In the genomic region with DNA sequence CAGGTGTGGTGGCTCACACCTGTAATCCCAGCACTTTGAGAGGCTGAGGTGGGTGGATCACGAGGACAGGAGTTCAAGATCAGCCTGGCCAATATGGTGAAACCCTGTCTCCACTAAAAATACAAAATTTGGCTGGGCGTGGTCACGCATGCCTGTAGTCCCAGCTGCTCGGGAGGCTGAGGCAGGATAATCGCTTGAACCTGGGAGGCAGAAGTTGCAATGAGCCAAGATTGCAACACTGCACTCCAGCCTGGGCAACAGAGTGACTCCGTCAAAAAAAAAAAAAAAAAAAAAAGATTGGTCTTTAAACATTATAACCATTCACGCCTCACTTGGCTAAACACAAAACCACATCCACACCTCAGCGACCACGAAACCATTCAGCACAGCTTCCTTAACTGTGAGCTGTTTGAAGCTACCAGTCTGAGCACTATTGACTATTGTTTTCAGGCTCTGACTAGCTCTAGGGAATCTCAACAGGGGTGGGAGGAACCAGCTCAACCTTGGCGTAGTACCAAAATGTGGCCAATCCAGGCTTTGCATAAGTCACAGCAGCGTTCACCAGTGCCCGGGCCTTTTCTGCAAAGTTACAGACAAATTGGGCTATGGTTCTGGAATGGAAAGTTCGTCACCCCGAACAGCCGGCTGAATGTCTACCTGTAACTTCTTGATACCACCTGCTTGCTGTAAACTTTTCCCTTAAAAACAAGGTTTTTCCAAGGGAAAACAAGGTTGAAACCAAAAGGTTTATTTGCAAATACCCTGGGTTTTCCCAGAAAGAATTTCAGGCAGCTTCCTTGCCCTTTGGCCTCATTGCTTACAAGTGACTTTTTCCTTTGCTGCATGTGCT, we compare ENCODE assay signal across 7 cellular contexts.
DNase-seq lines count a peak whose midpoint lies in the region; ATAC-seq and TF ChIP-seq lines count a peak whose summit lies in the region.

No MANE protein-coding gene starts in this region.

- H3K4me1 ChIP-seq in fibroblast of lung (ENCODE audit: control insufficient read depth, extremely low read depth, insufficient read depth, low read length) (no peaks in the 10 kb centered on the region), trophoblast cell (ENCODE audit: control insufficient read depth in 1 of 2, insufficient read depth in 2 of 2, low read length in 2 of 2) (peaks cover 3% of the 10 kb centered on the region in 2 experiments)

- no peak overlapping the region for H4K91ac ChIP-seq in trophoblast cell (ENCODE audit: low read depth, low read length)

- no peaks in the 10 kb centered on the region for H4K20me1 ChIP-seq in fibroblast of lung (ENCODE audit: control insufficient read depth, extremely low read depth, insufficient read depth, low read length)

- no peak overlapping the region for H3K14ac ChIP-seq in trophoblast cell (ENCODE audit: low read length)

- H3K23ac ChIP-seq in trophoblast cell (ENCODE audit: low read length), result no peak overlapping the region

- no peak overlapping the region for H2BK120ac ChIP-seq in trophoblast cell (ENCODE audit: insufficient read depth, low read length, poor library complexity)

- H4K12ac ChIP-seq in trophoblast cell (ENCODE audit: low read depth, low read length), result no peak overlapping the region

- H3K36me3 ChIP-seq in fibroblast of lung (ENCODE audit: control insufficient read depth, insufficient read depth, low read length) (no peaks in the 10 kb centered on the region), trophoblast cell (ENCODE audit: control insufficient read depth in 1 of 2, insufficient read depth in 2 of 2, low read length in 2 of 2) (no peaks in the 10 kb centered on the region)

- H3K4me3 ChIP-seq in fibroblast of lung (replicated peaks in 1 of 4; ENCODE audit: control extremely low read depth in 1 of 4, insufficient read depth in 1 of 4, low read depth in 3 of 4, low read length in 4 of 4), result no peak overlapping the region
- H3K4me3 ChIP-seq in trophoblast cell (ENCODE audit: low read depth, low read length), result no peak overlapping the region

- peak; percentile 84 for DNase-seq in HK-2 (ENCODE audit: unreplicated experiment)
- DNase-seq in RKO (ENCODE audit: low spot score), result peak; percentile 45
- DNase-seq in fibroblast of lung (ENCODE audit: low read depth in 2 of 2), result peak; percentile 62 to 97
- DNase-seq in trophoblast cell, result peak; percentile 82 to 84
- no peak for DNase-seq in central memory CD4-positive, alpha-beta T cell

- no peak overlapping the region for H2BK12ac ChIP-seq in trophoblast cell (ENCODE audit: low read length)

- H3K4ac ChIP-seq in trophoblast cell (ENCODE audit: low read depth, low read length), result no peak overlapping the region

- no peak overlapping the region for H4K8ac ChIP-seq in trophoblast cell (ENCODE audit: low read depth, low read length)

- H3K9me3 ChIP-seq in fibroblast of lung (ENCODE audit: control insufficient read depth, insufficient read depth, low read depth, low read length) (no peaks in the 10 kb centered on the region), trophoblast cell (ENCODE audit: insufficient read depth, low read depth, low read length) (no peaks in the 10 kb centered on the region)

- ATAC-seq in GM18498 (IDR thresholded peaks at IDR 0.05; ENCODE audit: unreplicated experiment) (peak; percentile 96), GM21529 (IDR thresholded peaks at IDR 0.05; ENCODE audit: unreplicated experiment) (peak; percentile 98)

- no peaks in the 10 kb centered on the region for H3K79me1 ChIP-seq in trophoblast cell (ENCODE audit: low read length)

- H3K9ac ChIP-seq in fibroblast of lung (ENCODE audit: insufficient read depth, low read length) (no peak overlapping the region), trophoblast cell (ENCODE audit: low read length) (no peak overlapping the region)

- no CpG with 5 or more reads among the region's 15 CpGs for WGBS in trophoblast cell (ENCODE audit: extremely low coverage, insufficient coverage, insufficient read length)

- no peak for TF ChIP-seq CTCF in fibroblast of lung (conservative IDR thresholded peaks at IDR 0.05 in 1 of 2, IDR thresholded peaks at IDR 0.05 in 1 of 2; ENCODE audit: low read depth in 1 of 2, low read length in 2 of 2)

- H2BK5ac ChIP-seq in trophoblast cell (ENCODE audit: low read depth, low read length, poor library complexity), result no peak overlapping the region

- no peak overlapping the region for H3K18ac ChIP-seq in trophoblast cell (ENCODE audit: low read length)

- H2AFZ ChIP-seq in fibroblast of lung (ENCODE audit: low read length) (no peak overlapping the region), trophoblast cell (ENCODE audit: insufficient read depth, low read length, poor library complexity) (no peak overlapping the region)

- H3K79me2 ChIP-seq in fibroblast of lung (ENCODE audit: control insufficient read depth, insufficient read depth, low read length) (no peaks in the 10 kb centered on the region), trophoblast cell (ENCODE audit: control insufficient read depth, insufficient read depth, low read length, poor library complexity) (no peaks in the 10 kb centered on the region)

- no peak overlapping the region for H3K27ac ChIP-seq in fibroblast of lung (ENCODE audit: insufficient read depth, low read length)
- H3K27ac ChIP-seq in trophoblast cell (ENCODE audit: low read depth, low read length), result no peak overlapping the region

- H2AK5ac ChIP-seq in trophoblast cell (ENCODE audit: low read length), result no peak overlapping the region

- peaks cover under 1% of the 10 kb centered on the region for H3K27me3 ChIP-seq in fibroblast of lung (ENCODE audit: control insufficient read depth, insufficient read depth, low read length)
- H3K27me3 ChIP-seq in trophoblast cell (ENCODE audit: insufficient read depth, low read length), result no peaks in the 10 kb centered on the region

- no peak overlapping the region for H3K4me2 ChIP-seq in fibroblast of lung (ENCODE audit: extremely low read depth, insufficient read depth, low read length)
- no peak overlapping the region for H3K4me2 ChIP-seq in trophoblast cell (ENCODE audit: low read length)
